In genomic region chr2:40844353-40845277, GRCh38 we compare ENCODE assay signal across 11 cellular contexts.
DNase-seq lines count a peak whose midpoint lies in the region; ATAC-seq, FAIRE-seq and TF ChIP-seq lines count a peak whose summit lies in the region.
"Had no signal": no experiment of that assay in that cellular context is flagged by ENCODE, and none has a peak within 500 bp of the region (broad histone marks: within the 10 kb centered on the region; RNA-seq: fewer than 3 reads in every experiment).

No MANE protein-coding gene starts in this region.

- H3K79me1 ChIP-seq in H1 (ENCODE audit: low read depth, low read length), result no peaks in the 10 kb centered on the region

- no peak overlapping the region for H3K56ac ChIP-seq in H1 (replicated peaks; ENCODE audit: insufficient read length, low read depth, low read length)

- H3K23ac ChIP-seq in H1 (ENCODE audit: insufficient read length), result no peak overlapping the region

- peak overlapping the region in 1 of 2 experiments; percentile 10; a peak in 1 of 4 replicates for H3K4me2 ChIP-seq in H1 (ENCODE audit: insufficient read depth in 1 of 2, low read depth in 2 of 2, low read length in 2 of 2)
- H3K4me2 ChIP-seq in MM.1S (ENCODE audit: low read depth, low read length), result no peak overlapping the region

- H2AFZ ChIP-seq in H1 (ENCODE audit: low read length), result peak overlapping the region; percentile 97
- no peak overlapping the region for H2AFZ ChIP-seq in MM.1S (ENCODE audit: low read length)

- H4K20me1 ChIP-seq in H1 (replicated peaks in 1 of 2; ENCODE audit: control insufficient read depth in 1 of 2, insufficient read depth in 2 of 2, low read length in 2 of 2) (no peaks in the 10 kb centered on the region), MM.1S (ENCODE audit: insufficient read depth, low read length) (no peaks in the 10 kb centered on the region)

- peak overlapping the region in 2 of 4 experiments; percentile 8 to 54; a peak in 2 of 7 replicates for H3K9ac ChIP-seq in H1 (replicated peaks in 1 of 4; ENCODE audit: extremely low read depth in 1 of 4, low read depth in 3 of 4, low read length in 3 of 4)
- no peak overlapping the region for H3K9ac ChIP-seq in MM.1S (ENCODE audit: low read length)
- H3K9ac ChIP-seq in colonic mucosa (ENCODE audit: low read depth in 2 of 2, low read length in 2 of 2), result no peak overlapping the region

- H3K79me2 ChIP-seq in H1 (ENCODE audit: control insufficient read depth in 1 of 2, insufficient read depth in 2 of 2, low read length in 2 of 2), result no peaks in the 10 kb centered on the region
- no peaks in the 10 kb centered on the region for H3K79me2 ChIP-seq in MM.1S (ENCODE audit: low read length)

- peak; percentile 57 to 76 for TF ChIP-seq RAD21 in H1 (IDR thresholded peaks at IDR 0.05 in 1 of 2, conservative IDR thresholded peaks at IDR 0.05 in 1 of 2; ENCODE audit: low read depth in 2 of 2, low read length in 2 of 2)

- H2BK20ac ChIP-seq in H1 (ENCODE audit: low read length), result no peak overlapping the region

- H2AK5ac ChIP-seq in H1 (ENCODE audit: low read depth, low read length), result no peak overlapping the region

- H4K8ac ChIP-seq in H1 (ENCODE audit: extremely low read depth, insufficient read depth, low read length), result no peak overlapping the region

- H2BK120ac ChIP-seq in H1 (replicated peaks; ENCODE audit: low read depth, low read length), result no peak overlapping the region

- H3K4me3 ChIP-seq in H1 (ENCODE audit: extremely low read depth in 1 of 4, insufficient read depth in 2 of 4, low read depth in 3 of 4, low read length in 4 of 4) (no peak overlapping the region; a peak in 1 of 8 replicates), MM.1S (ENCODE audit: low read length) (no peak overlapping the region), colonic mucosa (no peak overlapping the region)

- CTCF ChIA-PET in H1 (lab: Charles Lee; ENCODE audit: partially characterized antibody), result interaction anchor here (0.6 to 1.4 kb wide), 5 partner anchors 9 to 555 kb away, joined by 3 to 5 read pairs (median 3); no protein-coding TSS in a partner anchor

- no peak overlapping the region for H3K18ac ChIP-seq in H1 (ENCODE audit: extremely low read depth, low read length)

- no peak overlapping the region for H2BK5ac ChIP-seq in H1 (ENCODE audit: low read depth, low read length)

- no peak overlapping the region for H2BK15ac ChIP-seq in H1 (ENCODE audit: low read length)

- H3K23me2 ChIP-seq in H1 (ENCODE audit: low read depth, low read length), result no peaks in the 10 kb centered on the region; the same call in 1 of the 2 replicates

- H3K36me3 ChIP-seq in H1 (ENCODE audit: control insufficient read depth in 2 of 4, insufficient read depth in 4 of 4, low read length in 3 of 4) (no peaks in the 10 kb centered on the region), MM.1S (replicated peaks; ENCODE audit: insufficient read depth, low read length) (no peaks in the 10 kb centered on the region), colonic mucosa (no peaks in the 10 kb centered on the region)

- 78% methylated on average over 8 of the region's 8 CpGs; no CpG with 5 or more reads in 1 of the 2 experiments for WGBS in H1 (ENCODE audit: extremely low coverage in 1 of 2, insufficient coverage in 1 of 2, insufficient read length in 1 of 2, insufficient replicate concordance in 2 of 2, low coverage in 1 of 2, low lambda C conversion rate in 2 of 2, missing lambda C conversion rate in 1 of 2), 2 experiments

- H3F3A ChIP-seq in MM.1S (ENCODE audit: insufficient read depth, low read length), result no peaks in the 10 kb centered on the region

- ATAC-seq in GM19328 (IDR thresholded peaks at IDR 0.05; ENCODE audit: unreplicated experiment) (peak; percentile 67), GM18498 (IDR thresholded peaks at IDR 0.05; ENCODE audit: unreplicated experiment) (no peak), HG03159 (IDR thresholded peaks at IDR 0.05; ENCODE audit: unreplicated experiment) (no peak)

- no peak overlapping the region for H3K14ac ChIP-seq in H1 (ENCODE audit: insufficient read length)

- FAIRE-seq in H1 (lab: Jason Lieb, UNC), result peak; percentile 32

- intact Hi-C loops in colonic mucosa (cut with DNase I), result no loop called here

- H3K9me3 ChIP-seq in H1 (ENCODE audit: insufficient read depth in 2 of 2, low read depth in 1 of 2, low read length in 1 of 2) (no peaks in the 10 kb centered on the region), MM.1S (replicated peaks; ENCODE audit: insufficient read depth, low read length) (no peaks in the 10 kb centered on the region), colonic mucosa (no peaks in the 10 kb centered on the region)

- no peaks in the 10 kb centered on the region for H3K9me2 ChIP-seq in MM.1S (replicated peaks; ENCODE audit: insufficient read depth, low read length)

- H4K91ac ChIP-seq in H1 (replicated peaks; ENCODE audit: insufficient read length, low read length), result no peak overlapping the region

- POLR2A ChIA-PET in H1 (lab: Charles Lee; ENCODE audit: partially characterized antibody), result no interaction called here

- no peak overlapping the region for H2BK12ac ChIP-seq in H1 (ENCODE audit: low read depth, low read length)

- no peaks in the 10 kb centered on the region for H3K4me1 ChIP-seq in H1 (replicated peaks in 1 of 4; ENCODE audit: control insufficient read depth in 3 of 4, insufficient read depth in 4 of 4, low read length in 3 of 4)
- no peaks in the 10 kb centered on the region for H3K4me1 ChIP-seq in MM.1S (ENCODE audit: low read length)
- H3K4me1 ChIP-seq in colonic mucosa, result no peaks in the 10 kb centered on the region

- H3K27ac ChIP-seq in 22Rv1 (no peak overlapping the region), H1 (ENCODE audit: low read depth, low read length) (no peak overlapping the region), MM.1S (ENCODE audit: low read length) (no peak overlapping the region), colonic mucosa (no peak overlapping the region)

- DNase-seq in NCI-H69 (lab: John Stamatoyannopoulos, UW) (peak; percentile 36), H1 (ENCODE audit: low read depth in 1 of 2, low spot score in 2 of 2) (peak in 1 of 2 experiments; percentile 49), MM.1S (no peak), colonic mucosa (no peak)
- DNase-seq: activated CD8-positive, alpha-beta memory T cell treated with anti-CD3 and anti-CD28 coated beads, Interleukin-2, amount 50 U/mL, for 4 hours; CD4-positive, alpha-beta memory T cell; stimulated activated CD4-positive, alpha-beta T cell treated with anti-CD3 and anti-CD28 coated beads, Interleukin-15, amount 100 ng/mL, for 24 hours had no signal

- H3K27me3 ChIP-seq in H1 (replicated peaks in 1 of 4; ENCODE audit: control insufficient read depth in 3 of 4, extremely low read depth in 1 of 4, insufficient read depth in 3 of 4, low read length in 3 of 4), result no peaks in the 10 kb centered on the region
- no peaks in the 10 kb centered on the region for H3K27me3 ChIP-seq in MM.1S (replicated peaks; ENCODE audit: insufficient read depth, low read length)
- H3K27me3 ChIP-seq in colonic mucosa, result no peaks in the 10 kb centered on the region

- no peak for TF ChIP-seq EP300 in H1 (IDR thresholded peaks at IDR 0.05; ENCODE audit: borderline replicate concordance in 1 of 2, low read depth in 2 of 2, low read length in 2 of 2)

- peak overlapping the region; percentile 42 for H4K5ac ChIP-seq in H1 (ENCODE audit: insufficient read length, low read depth, low read length)

- no peak for TF ChIP-seq POLR2A in H1 (IDR thresholded peaks at IDR 0.05; ENCODE audit: control extremely low read depth in 1 of 2, low read depth in 2 of 2, low read length in 2 of 2)

- peak; percentile 27; the same call in 1 of the 2 replicates for TF ChIP-seq CTCF in 22Rv1 (IDR thresholded peaks at IDR 0.05)
- TF ChIP-seq CTCF in H1 (IDR thresholded peaks at IDR 0.05; ENCODE audit: control extremely low read depth in 1 of 3, insufficient read depth in 1 of 3, low read depth in 1 of 3, low read length in 3 of 3), result peak in 2 of 3 experiments; percentile 44 to 58; a peak in 2 of 4 replicates
- TF ChIP-seq CTCF in MM.1S (IDR thresholded peaks at IDR 0.05; ENCODE audit: low read length), result no peak
- TF ChIP-seq CTCF in colonic mucosa (IDR thresholded peaks at IDR 0.05), result no peak

- H3K4ac ChIP-seq in H1 (replicated peaks; ENCODE audit: insufficient read length, low read depth, low read length), result no peak overlapping the region

TF ChIP-seq in H1, 55 proteins besides CTCF, POLR2A, EP300 and RAD21:
- TF ChIP-seq SRF (IDR thresholded peaks at IDR 0.05; ENCODE audit: low read depth, low read length), result no peak
- no peak for TF ChIP-seq KDM1A (IDR thresholded peaks at IDR 0.05; ENCODE audit: borderline replicate concordance, low read length)
- no peak for TF ChIP-seq TAF7 (optimal IDR thresholded peaks at IDR 0.05; ENCODE audit: borderline replicate concordance, low read depth, low read length)
- no peak for TF ChIP-seq GABPA (IDR thresholded peaks at IDR 0.05; ENCODE audit: borderline replicate concordance, insufficient read depth, low read length)
- TF ChIP-seq, protein P1, sequence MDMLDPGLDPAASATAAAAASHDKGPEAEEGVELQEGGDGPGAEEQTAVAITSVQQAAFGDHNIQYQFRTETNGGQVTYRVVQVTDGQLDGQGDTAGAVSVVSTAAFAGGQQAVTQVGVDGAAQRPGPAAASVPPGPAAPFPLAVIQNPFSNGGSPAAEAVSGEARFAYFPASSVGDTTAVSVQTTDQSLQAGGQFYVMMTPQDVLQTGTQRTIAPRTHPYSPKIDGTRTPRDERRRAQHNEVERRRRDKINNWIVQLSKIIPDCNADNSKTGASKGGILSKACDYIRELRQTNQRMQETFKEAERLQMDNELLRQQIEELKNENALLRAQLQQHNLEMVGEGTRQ (IDR thresholded peaks at IDR 0.05; ENCODE audit: low read length), result no peak

Comparison
In these comparisons a context has a peak if more than half of its experiments do, and no peak if none do; other contexts are left out.
1. CTCF ChIP-seq: peak in 22Rv1 (single experiment) and H1 (2 of 3); none in MM.1S (single experiment) and colonic mucosa (single experiment).